In the genomic region with DNA sequence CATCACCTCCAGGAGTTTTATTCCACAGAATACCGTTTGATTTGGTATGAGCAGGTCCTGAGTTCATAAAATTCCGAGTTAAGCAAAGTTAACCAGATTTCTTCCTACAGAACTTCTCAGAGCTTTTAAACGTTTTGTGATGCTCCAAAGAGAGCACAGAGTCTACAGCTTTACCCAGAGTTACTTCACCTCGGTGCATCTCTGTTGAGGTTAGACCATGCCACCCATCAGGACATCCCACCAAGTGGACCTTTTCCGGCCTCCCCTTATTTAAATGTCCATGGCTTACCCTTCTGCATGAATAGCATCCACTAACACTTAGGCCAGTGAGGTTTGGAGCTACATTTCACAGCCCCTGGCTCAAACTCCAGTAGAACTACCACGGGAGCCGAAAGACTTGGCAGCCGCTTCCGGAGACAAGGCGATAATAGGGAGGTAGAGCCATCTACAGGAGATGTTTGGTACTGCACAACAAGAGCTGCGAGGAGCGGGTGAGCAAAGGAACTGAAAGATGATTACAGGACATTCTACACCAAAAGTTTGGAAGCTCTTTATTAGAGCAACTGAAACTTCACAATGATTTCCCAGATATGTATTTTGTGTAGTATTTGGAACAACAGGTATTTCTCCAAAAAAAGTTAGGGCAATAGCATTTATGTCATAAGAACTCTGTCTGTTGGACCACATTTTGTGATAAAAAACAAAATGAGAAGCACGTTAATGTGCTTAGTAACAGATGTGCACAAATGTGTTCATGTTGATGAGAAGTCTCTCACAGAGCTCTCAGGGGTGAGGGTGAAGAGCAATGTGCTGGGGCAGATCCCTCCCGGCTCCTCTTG, we compare ENCODE assay signal across 8 cellular contexts.
DNase-seq lines count a peak whose midpoint lies in the region; ATAC-seq and TF ChIP-seq lines count a peak whose summit lies in the region.

No MANE protein-coding gene starts in this region.

- peak; percentile 63 for DNase-seq in SIG-M5 treated with dmso at 0.1 percent for 504 hours (lab: John Stamatoyannopoulos, UW; ENCODE audit: unreplicated experiment)
- DNase-seq in SIG-M5 (lab: John Stamatoyannopoulos, UW): no peak
- DNase-seq in NB4 (ENCODE audit: low read depth): peak; percentile 78
- DNase-seq in SK-N-SH: peak; percentile 84
- peak in 33 of 56 donors; percentile 2 to 64 (median 13) for DNase-seq in amygdala (lab: John Stamatoyannopoulos, UW)
- DNase-seq in left ventricle myocardium superior: peak; percentile 88
- DNase-seq in sigmoid colon: peak; percentile 79

- no peak overlapping the region for H2AFZ ChIP-seq in SK-N-SH (ENCODE audit: low read depth)

- H3K4me3 ChIP-seq in NB4 (ENCODE audit: low read depth, low read length): no peak overlapping the region
- H3K4me3 ChIP-seq in SK-N-SH (ENCODE audit: low read depth in 2 of 2, low read length in 1 of 2): no peak overlapping the region; a peak in 1 of 4 replicates
- H3K4me3 ChIP-seq in sigmoid colon: no peak overlapping the region

- no peak overlapping the region for H3K9ac ChIP-seq in SK-N-SH

- CTCF ChIA-PET in SK-N-SH (lab: Yijun Ruan, JAX): interaction anchor here (0.5 to 15.4 kb wide), 93 partner anchors 9 to 581 kb away, joined by 3 to 294 read pairs (median 5); no protein-coding TSS in a partner anchor

- peaks cover 10% of the 10 kb centered on the region; the same call in 1 of the 2 replicates for H3K27me3 ChIP-seq in SK-N-SH (ENCODE audit: insufficient read depth)
- no peaks in the 10 kb centered on the region for H3K27me3 ChIP-seq in sigmoid colon

- H3K36me3 ChIP-seq in SK-N-SH (replicated peaks in 1 of 2; ENCODE audit: control insufficient read depth in 1 of 2, insufficient read depth in 2 of 2, low read length in 1 of 2) (no peaks in the 10 kb centered on the region), sigmoid colon (no peaks in the 10 kb centered on the region)

- WGBS in SK-N-SH (ENCODE audit: low lambda C conversion rate): 43% methylated on average over 14 of the region's 14 CpGs
- WGBS in sigmoid colon, 2 donors: 29 to 38% methylated on average over 14 of the region's 14 CpGs

- H3K4me1 ChIP-seq in SK-N-SH (ENCODE audit: control insufficient read depth in 1 of 2, insufficient read depth in 2 of 2, low read depth in 1 of 2, low read length in 1 of 2) (peaks cover 0 to 19% of the 10 kb centered on the region in 2 experiments; a peak in 2 of 4 replicates), sigmoid colon (no peaks in the 10 kb centered on the region)

- TF ChIP-seq POLR2A in NB4 (IDR thresholded peaks at IDR 0.05; ENCODE audit: extremely low read depth, insufficient read length) (no peak), sigmoid colon (IDR thresholded peaks at IDR 0.05) (no peak)

- TF ChIP-seq EP300 in SK-N-SH (IDR thresholded peaks at IDR 0.05; ENCODE audit: borderline replicate concordance in 1 of 2, low read depth in 1 of 2, low read length in 1 of 2) (no peak), sigmoid colon (IDR thresholded peaks at IDR 0.05) (no peak)

- H3K9me2 ChIP-seq in SK-N-SH: no peaks in the 10 kb centered on the region

- no peaks in the 10 kb centered on the region for H3F3A ChIP-seq in SK-N-SH (replicated peaks; ENCODE audit: insufficient read depth)

- H3K27ac ChIP-seq in SK-N-SH (ENCODE audit: low read depth in 2 of 2, low read length in 1 of 2): no peak overlapping the region
- no peak overlapping the region for H3K27ac ChIP-seq in sigmoid colon

- peak; percentile 99 for TF ChIP-seq RAD21 in SK-N-SH (IDR thresholded peaks at IDR 0.05; ENCODE audit: low read length)

- no peaks in the 10 kb centered on the region for H3K79me2 ChIP-seq in SK-N-SH (ENCODE audit: insufficient read depth)

- H3K9me3 ChIP-seq in SK-N-SH (no peaks in the 10 kb centered on the region), sigmoid colon (no peaks in the 10 kb centered on the region)

- intact Hi-C loops in left ventricle myocardium superior (cut with micrococcal nuclease): loop anchor here (5.0 kb wide), 1 partner anchor 98 kb away; no protein-coding TSS in a partner anchor
- intact Hi-C loops in sigmoid colon (cut with DNase I): loop anchor here (10.0 kb wide), 1 partner anchor 325 kb away; no protein-coding TSS in a partner anchor

- no peaks in the 10 kb centered on the region for H4K20me1 ChIP-seq in SK-N-SH (ENCODE audit: insufficient read depth)

- POLR2A ChIA-PET in SK-N-SH (lab: Yijun Ruan, JAX): interaction anchor here (1.2 kb wide), 1 partner anchor 54 kb away, joined by 5 read pairs; no protein-coding TSS in a partner anchor

- H3K4me2 ChIP-seq in SK-N-SH: no peak overlapping the region

- ATAC-seq in HG02588 (IDR thresholded peaks at IDR 0.05; ENCODE audit: unreplicated experiment): peak; percentile 86
- peak; percentile 95 for ATAC-seq in left ventricle myocardium superior

- TF ChIP-seq CTCF in NB4 (IDR thresholded peaks at IDR 0.05; ENCODE audit: low read depth, low read length): peak; percentile 95
- peak; percentile 95 for TF ChIP-seq CTCF in SK-N-SH (IDR thresholded peaks at IDR 0.05)
- peak; percentile 41 to 66 (median 55) for TF ChIP-seq CTCF in sigmoid colon (IDR thresholded peaks at IDR 0.05)

TF ChIP-seq in SK-N-SH, 30 proteins besides CTCF, POLR2A, EP300 and RAD21:
- TF ChIP-seq SIN3A (IDR thresholded peaks at IDR 0.05; ENCODE audit: borderline replicate concordance, low read depth, low read length): no peak
- TF ChIP-seq MEF2A (IDR thresholded peaks at IDR 0.05; ENCODE audit: borderline replicate concordance, low read depth): no peak
- peak; percentile 97 for TF ChIP-seq SMC3 (IDR thresholded peaks at IDR 0.05; ENCODE audit: low read depth, low read length)
- TF ChIP-seq NFIC (IDR thresholded peaks at IDR 0.05; ENCODE audit: borderline replicate concordance): peak; percentile 53; the same call in 1 of the 2 replicates
- TF ChIP-seq ELF1 (IDR thresholded peaks at IDR 0.05): peak; percentile 35; the same call in 1 of the 2 replicates
- no peak for TF ChIP-seq USF2 (IDR thresholded peaks at IDR 0.05; ENCODE audit: borderline replicate concordance, low read depth, low read length)
- 0 out of 2 replicates have a peak, but pooled peaks have one; percentile 14 for TF ChIP-seq NRF1 (IDR thresholded peaks at IDR 0.05; ENCODE audit: low read depth, low read length)
- no peak for TF ChIP-seq RFX5 (IDR thresholded peaks at IDR 0.05; ENCODE audit: low read length)
TF ChIP-seq in SK-N-SH: peak in this region for 4.
